In the genomic region with DNA sequence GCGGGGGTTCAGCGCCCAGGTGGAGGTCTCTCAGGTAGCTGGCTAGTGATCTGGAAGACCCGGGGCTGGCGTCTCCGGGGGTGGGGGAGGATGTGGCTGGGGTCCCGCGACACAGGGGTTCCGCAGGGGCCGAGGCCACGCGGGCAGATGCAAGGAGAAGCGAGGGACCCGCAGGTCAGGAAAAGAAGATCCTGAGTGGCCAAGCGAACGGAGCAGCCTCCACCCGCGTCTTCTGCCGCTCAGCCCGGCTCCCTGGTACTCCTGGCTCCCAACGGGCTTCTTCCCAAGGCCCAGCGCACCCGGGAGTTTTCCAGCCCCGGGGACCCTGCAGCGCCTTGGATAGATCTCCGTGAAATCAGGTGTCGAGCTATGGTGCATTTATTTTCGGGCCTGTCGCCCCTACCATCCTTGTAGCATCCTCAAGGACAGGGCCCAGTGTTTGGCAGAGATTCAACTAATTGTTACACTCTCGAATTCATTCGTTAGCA, we compare ENCODE assay signal across 8 cellular contexts. TPM values are rescaled to one million over a fixed set of nuclear protein-coding genes. Genes with fewer than 3 reads are reported as not detected.
DNase-seq lines count a peak whose midpoint lies in the region; ATAC-seq and TF ChIP-seq lines count a peak whose summit lies in the region.

No MANE protein-coding gene starts in this region.

- ATAC-seq in activated T-cell treated with anti-CD3 and anti-CD28 coated beads, Interleukin-2, amount 50 U/mL, for 72 hours (replicated peaks in 1 of 2) = no peak
- no peak for ATAC-seq in effector memory CD8-positive, alpha-beta T cell (replicated peaks)
- ATAC-seq in naive thymus-derived CD8-positive, alpha-beta T cell = no peak
- ATAC-seq in GM19467 (IDR thresholded peaks at IDR 0.05; ENCODE audit: unreplicated experiment) = no peak

- H3K36me3 Mint-ChIP-seq in activated T-cell treated with anti-CD3 and anti-CD28 coated beads, Interleukin-2, amount 50 U/mL, for 72 hours (ENCODE audit: insufficient read depth in 2 of 2) = peaks cover 0 to 4% of the 10 kb centered on the region in 2 donors
- H3K36me3 Mint-ChIP-seq in effector memory CD8-positive, alpha-beta T cell (ENCODE audit: insufficient read depth) = peaks cover 10% of the 10 kb centered on the region
- no peaks in the 10 kb centered on the region for H3K36me3 Mint-ChIP-seq in naive thymus-derived CD8-positive, alpha-beta T cell

- no peaks in the 10 kb centered on the region for H3K27me3 ChIP-seq in OCI-LY1 (ENCODE audit: insufficient read depth, low read length)

- DNase-seq in activated T-cell treated with anti-CD3 and anti-CD28 coated beads, Interleukin-2, amount 50 U/mL, for 72 hours = no peak
- no peak for DNase-seq in activated T-cell treated with anti-CD3 and anti-CD28 coated beads, Interleukin-2, amount 50 U/mL, for 48 hours
- DNase-seq in effector memory CD8-positive, alpha-beta T cell = no peak
- DNase-seq in naive thymus-derived CD8-positive, alpha-beta T cell = no peak
- DNase-seq in COLO668 (lab: John Stamatoyannopoulos, UW; ENCODE audit: unreplicated experiment) (no peak), NCI-H2171 (lab: John Stamatoyannopoulos, UW) (no peak)

- POLR2A ChIA-PET in naive thymus-derived CD8-positive, alpha-beta T cell (lab: Charles Lee) = interaction anchor here (0.8 to 2.6 kb wide), 7 partner anchors 30 to 591 kb away, joined by 3 to 45 read pairs (median 3); partner anchors contain the start of genes PLCG1 and TOP1

- no peaks in the 10 kb centered on the region for H3K27me3 Mint-ChIP-seq in activated T-cell treated with anti-CD3 and anti-CD28 coated beads, Interleukin-2, amount 50 U/mL, for 72 hours (ENCODE audit: low read depth)
- H3K27me3 Mint-ChIP-seq in effector memory CD8-positive, alpha-beta T cell = no peaks in the 10 kb centered on the region
- no peaks in the 10 kb centered on the region for H3K27me3 Mint-ChIP-seq in naive thymus-derived CD8-positive, alpha-beta T cell

- H3K4me3 ChIP-seq in OCI-LY1 (ENCODE audit: low read depth, low read length, poor library complexity, severe bottlenecking) = peak overlapping the region; percentile 84

- TF ChIP-seq CTCF in OCI-LY1 (IDR thresholded peaks at IDR 0.05; ENCODE audit: low read length) = no peak

- peak overlapping the region; percentile 82 for H3K4me2 ChIP-seq in OCI-LY1 (ENCODE audit: low read length)

- peaks cover 22% of the 10 kb centered on the region for H3K79me2 ChIP-seq in OCI-LY1 (ENCODE audit: insufficient read depth, low read length)

- H3K27ac ChIP-seq in OCI-LY1 (ENCODE audit: low read depth, low read length, poor library complexity, severe bottlenecking) = no peak overlapping the region

- H3K4me1 Mint-ChIP-seq in activated T-cell treated with anti-CD3 and anti-CD28 coated beads, Interleukin-2, amount 50 U/mL, for 72 hours (ENCODE audit: low read depth) = peaks cover 42% of the 10 kb centered on the region
- H3K4me1 Mint-ChIP-seq in effector memory CD8-positive, alpha-beta T cell (ENCODE audit: low read depth in 2 of 2) = peaks cover 25 to 30% of the 10 kb centered on the region in 2 donors
- H3K4me1 Mint-ChIP-seq in naive thymus-derived CD8-positive, alpha-beta T cell = peaks cover 15 to 46% (median 41%) of the 10 kb centered on the region in 4 donors

- H3K9me3 Mint-ChIP-seq in activated T-cell treated with anti-CD3 and anti-CD28 coated beads, Interleukin-2, amount 50 U/mL, for 72 hours = no peaks in the 10 kb centered on the region
- no peaks in the 10 kb centered on the region for H3K9me3 Mint-ChIP-seq in effector memory CD8-positive, alpha-beta T cell
- no peaks in the 10 kb centered on the region for H3K9me3 Mint-ChIP-seq in naive thymus-derived CD8-positive, alpha-beta T cell

- H3K9me2 ChIP-seq in OCI-LY1 (ENCODE audit: low read depth, low read length) = no peaks in the 10 kb centered on the region

- H3K36me3 ChIP-seq in OCI-LY1 (ENCODE audit: insufficient read depth, low read length) = no peaks in the 10 kb centered on the region; the same call in 1 of the 2 replicates

- H3K9ac ChIP-seq in OCI-LY1 (ENCODE audit: low read length) = peak overlapping the region; percentile 64; the same call in 1 of the 2 replicates

- H3K4me3 Mint-ChIP-seq in activated T-cell treated with anti-CD3 and anti-CD28 coated beads, Interleukin-2, amount 50 U/mL, for 72 hours = peak overlapping the region; percentile 77 to 88
- H3K4me3 Mint-ChIP-seq in effector memory CD8-positive, alpha-beta T cell = peak overlapping the region; percentile 89
- peak overlapping the region; percentile 74 to 97 (median 83) for H3K4me3 Mint-ChIP-seq in naive thymus-derived CD8-positive, alpha-beta T cell

- no peaks in the 10 kb centered on the region for H3F3A ChIP-seq in OCI-LY1 (ENCODE audit: insufficient read depth, low read length)

- no peak overlapping the region for H3K27ac Mint-ChIP-seq in activated T-cell treated with anti-CD3 and anti-CD28 coated beads, Interleukin-2, amount 50 U/mL, for 72 hours
- H3K27ac Mint-ChIP-seq in effector memory CD8-positive, alpha-beta T cell = peak overlapping the region; percentile 93 to 95
- H3K27ac Mint-ChIP-seq in naive thymus-derived CD8-positive, alpha-beta T cell = peak overlapping the region in 9 of 10 donors; percentile 39 to 85 (median 76)

- H2AFZ ChIP-seq in OCI-LY1 (ENCODE audit: low read length) = 0 out of 2 replicates have a peak overlapping the region, but pooled peaks have one; percentile 41

- no peaks in the 10 kb centered on the region for H3K9me3 ChIP-seq in OCI-LY1 (ENCODE audit: low read length)

- peaks cover 22% of the 10 kb centered on the region for H3K4me1 ChIP-seq in OCI-LY1 (ENCODE audit: insufficient read depth, low read length, severe bottlenecking)

- H4K20me1 ChIP-seq in OCI-LY1 (ENCODE audit: insufficient read depth, low read length) = no peaks in the 10 kb centered on the region

RNA-seq across cellular contexts. Expression of gene CHD6, which starts 0.7 kb away (rescaled TPM):
- 10 to 100 TPM; 35.8 to 37.7 TPM for total RNA-seq in activated T-cell treated with anti-CD3 and anti-CD28 coated beads, Interleukin-2, amount 50 U/mL, for 72 hours
- 10 to 100 TPM; 92.0 to 96.1 TPM for total RNA-seq in naive thymus-derived CD8-positive, alpha-beta T cell
- polyA plus RNA-seq in naive thymus-derived CD8-positive, alpha-beta T cell = 10 to 100 TPM; 44.3 to 57.4 (median 56.3) TPM
